ENCODE assay signal across 8 cellular contexts in genomic region chr12:96719671-96720362, GRCh38.
DNase-seq lines count a peak whose midpoint lies in the region; ATAC-seq, FAIRE-seq and TF ChIP-seq lines count a peak whose summit lies in the region.

No MANE protein-coding gene starts in this region.

- H3K27me3 Mint-ChIP-seq in glutamatergic neuron (ENCODE audit: unreplicated experiment) (no peaks in the 10 kb centered on the region), progenitor cell of endocrine pancreas (no peaks in the 10 kb centered on the region)

- WGBS in pancreas, 2 donors: 32 to 33% methylated on average over 5 of the region's 5 CpGs

- H3K27ac ChIP-seq in PC-3 (ENCODE audit: low read length): peak overlapping the region; percentile 10; the same call in 1 of the 2 replicates
- H3K27ac ChIP-seq in dorsolateral prefrontal cortex: peak overlapping the region in 3 of 59 donors; percentile 8 to 25 (median 11)
- peak overlapping the region in 2 of 4 donors; percentile 39 to 54 for H3K27ac ChIP-seq in pancreas

- peak overlapping the region; percentile 97 for H2AFZ ChIP-seq in PC-3 (ENCODE audit: low read length)

- H3F3A ChIP-seq in PC-3 (ENCODE audit: low read length, unreplicated experiment): no peaks in the 10 kb centered on the region

- no peaks in the 10 kb centered on the region for H4K20me1 ChIP-seq in PC-3 (ENCODE audit: low read length)

- H3K4me1 Mint-ChIP-seq in glutamatergic neuron (ENCODE audit: low read depth, unreplicated experiment) (no peaks in the 10 kb centered on the region), progenitor cell of endocrine pancreas (ENCODE audit: low read depth) (peaks cover 3% of the 10 kb centered on the region)

- no peak overlapping the region for H3K27ac Mint-ChIP-seq in glutamatergic neuron (ENCODE audit: unreplicated experiment)
- no peak overlapping the region for H3K27ac Mint-ChIP-seq in progenitor cell of endocrine pancreas

- no peaks in the 10 kb centered on the region for H3K9me3 Mint-ChIP-seq in glutamatergic neuron (ENCODE audit: unreplicated experiment)
- H3K9me3 Mint-ChIP-seq in progenitor cell of endocrine pancreas (ENCODE audit: low read depth): no peaks in the 10 kb centered on the region

- no TSS peak for BruUV-seq in PC-3 (replicated peaks; lab: Mats Ljungman, UMichigan)

- H3K4me1 ChIP-seq in PC-3 (ENCODE audit: insufficient read depth, low read length): peaks cover 10% of the 10 kb centered on the region; the same call in 1 of the 2 replicates
- H3K4me1 ChIP-seq in pancreas: no peaks in the 10 kb centered on the region

- H3K36me3 ChIP-seq in PC-3 (ENCODE audit: low read depth, low read length) (no peaks in the 10 kb centered on the region), pancreas (no peaks in the 10 kb centered on the region)

- FAIRE-seq in pancreas (lab: Jason Lieb, UNC): no peak

- ATAC-seq in GM19455 (IDR thresholded peaks at IDR 0.05; ENCODE audit: unreplicated experiment) (peak; percentile 96), HG03520 (IDR thresholded peaks at IDR 0.05; ENCODE audit: unreplicated experiment) (peak; percentile 90), PC-3 (peak; percentile 70), pancreas (peak; percentile 73 to 95 (median 87))

- H3K4me2 ChIP-seq in PC-3 (ENCODE audit: low read length): peak overlapping the region; percentile 88

- H3K9me2 ChIP-seq in PC-3 (replicated peaks; ENCODE audit: low read length): no peaks in the 10 kb centered on the region

- POLR2A ChIA-PET in PC-3 (lab: Charles Lee; ENCODE audit: unreplicated experiment): interaction anchor here (0.6 kb wide), 1 partner anchor 1448 kb away, joined by 3 read pairs; no protein-coding TSS in a partner anchor

- H3K4me3 Mint-ChIP-seq in glutamatergic neuron (ENCODE audit: unreplicated experiment) (no peak overlapping the region), progenitor cell of endocrine pancreas (ENCODE audit: low read depth) (no peak overlapping the region)

- DNase-seq in DMS79 (lab: John Stamatoyannopoulos, UW) (peak; percentile 94), PC-3 (peak; percentile 63), dorsolateral prefrontal cortex (no peak), pancreas (peak in 2 of 6 donors; percentile 4 to 20), glutamatergic neuron (no peak), progenitor cell of endocrine pancreas (ENCODE audit: low spot score, unreplicated experiment) (no peak)

- CTCF ChIA-PET in PC-3 (lab: Charles Lee): no interaction called here

- no peaks in the 10 kb centered on the region for H3K79me2 ChIP-seq in PC-3 (ENCODE audit: low read length)

- peak overlapping the region; percentile 36 for H3K9ac ChIP-seq in PC-3 (ENCODE audit: low read length)

- H3K27me3 ChIP-seq in PC-3 (ENCODE audit: low read length): no peaks in the 10 kb centered on the region
- no peaks in the 10 kb centered on the region for H3K27me3 ChIP-seq in dorsolateral prefrontal cortex
- no peaks in the 10 kb centered on the region for H3K27me3 ChIP-seq in pancreas

- H3K36me3 Mint-ChIP-seq in glutamatergic neuron (ENCODE audit: unreplicated experiment): no peaks in the 10 kb centered on the region
- no peaks in the 10 kb centered on the region for H3K36me3 Mint-ChIP-seq in progenitor cell of endocrine pancreas (ENCODE audit: insufficient read depth)

- H3K9me3 ChIP-seq in PC-3 (ENCODE audit: low read length) (no peaks in the 10 kb centered on the region), pancreas (no peaks in the 10 kb centered on the region)

- H3K4me3 ChIP-seq in PC-3 (ENCODE audit: low read length): peak overlapping the region; percentile 73
- peak overlapping the region; percentile 15 to 73 (median 50) for H3K4me3 ChIP-seq in dorsolateral prefrontal cortex
- H3K4me3 ChIP-seq in pancreas: peak overlapping the region in 3 of 4 donors; percentile 8 to 39 (median 29)

- intact Hi-C loops in PC-3 (cut with micrococcal nuclease): loop anchor here (1.0 to 2.0 kb wide), 4 partner anchors 55 to 265 kb away; no protein-coding TSS in a partner anchor
- intact Hi-C loops in dorsolateral prefrontal cortex (cut with DNase I): no loop called here
- intact Hi-C loops in pancreas (cut with DNase I): no loop called here

- TF ChIP-seq CTCF in PC-3 (conservative IDR thresholded peaks at IDR 0.05; ENCODE audit: low read depth, low read length): no peak
- TF ChIP-seq CTCF in dorsolateral prefrontal cortex (IDR thresholded peaks at IDR 0.05 in 54 of 56, conservative IDR thresholded peaks at IDR 0.05 in 2 of 56; ENCODE audit: low read depth in 1 of 56, partially characterized antibody in 56 of 56): no peak
- no peak for TF ChIP-seq CTCF in pancreas (IDR thresholded peaks at IDR 0.05)
- TF ChIP-seq CTCF in glutamatergic neuron (IDR thresholded peaks at IDR 0.05; ENCODE audit: partially characterized antibody, unreplicated experiment): no peak
- TF ChIP-seq CTCF in progenitor cell of endocrine pancreas (IDR thresholded peaks at IDR 0.05; ENCODE audit: unreplicated experiment): no peak

Comparison
In these comparisons a context has a peak if more than half of its experiments do, and no peak if none do; other contexts are left out.
1. DNase-seq: peak in DMS79 (single experiment) and PC-3 (single experiment); none in dorsolateral prefrontal cortex (0 of 10), glutamatergic neuron (single experiment) and progenitor cell of endocrine pancreas (single experiment).
2. Peak in every context shown above with its lines, with median percentiles within 50 percentile points of each other: ATAC-seq and H3K4me3 ChIP-seq.